30 cellular contexts compared by ENCODE assay signal in the genomic region with DNA sequence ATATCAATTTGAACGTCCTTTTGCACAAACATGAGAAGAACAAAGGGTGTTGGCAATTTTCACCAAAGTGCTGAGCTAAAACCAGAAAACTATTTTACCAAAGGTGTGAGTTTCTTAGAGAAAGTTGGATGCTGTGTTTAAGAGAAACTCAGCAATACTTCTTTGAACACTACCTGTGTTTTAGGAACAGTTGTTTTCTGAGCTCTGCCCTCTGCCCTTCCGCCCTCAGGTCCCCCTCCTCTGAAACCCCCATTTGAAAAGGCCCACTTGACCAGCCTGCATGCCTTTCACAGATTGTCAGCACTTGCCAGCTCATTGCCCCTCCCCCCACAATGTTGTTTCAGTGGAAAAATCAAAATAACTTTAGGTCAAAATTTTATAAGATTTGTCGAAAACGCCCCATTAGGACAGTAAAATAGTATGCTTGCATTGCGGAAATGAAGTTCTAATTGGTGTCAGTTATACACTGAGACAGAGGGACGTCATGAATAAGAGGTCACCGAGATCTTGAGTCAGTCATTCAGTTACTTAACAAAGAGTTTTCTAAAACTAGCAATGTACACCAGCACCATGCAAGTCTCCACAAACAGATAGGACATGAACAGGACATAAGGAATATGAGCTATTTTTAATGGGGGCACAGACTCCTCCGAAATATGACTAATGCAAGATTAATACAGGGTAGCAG.
DNase-seq lines count a peak whose midpoint lies in the region; ATAC-seq lines count a peak whose summit lies in the region.
"Had no signal": no experiment of that assay in that cellular context is flagged by ENCODE, and none has a peak within 500 bp of the region (broad histone marks: within the 10 kb centered on the region; RNA-seq: fewer than 3 reads in every experiment).

No MANE protein-coding gene starts in this region.

- H3K27me3 Mint-ChIP-seq in activated naive CD4-positive, alpha-beta T cell treated with anti-CD3 and anti-CD28 coated beads, Interleukin-2, amount 10 ng/mL, durations not matched to agents 7 days and 5 days = no peaks in the 10 kb centered on the region
- no peaks in the 10 kb centered on the region for H3K27me3 Mint-ChIP-seq in T-helper 17 cell
- H3K27me3 Mint-ChIP-seq in central memory CD8-positive, alpha-beta T cell = no peaks in the 10 kb centered on the region

- peaks cover 88% of the 10 kb centered on the region for H3K4me1 Mint-ChIP-seq in activated naive CD4-positive, alpha-beta T cell treated with anti-CD3 and anti-CD28 coated beads, Interleukin-2, amount 10 ng/mL, durations not matched to agents 7 days and 5 days
- peaks cover 63% of the 10 kb centered on the region for H3K4me1 Mint-ChIP-seq in T-helper 17 cell
- H3K4me1 Mint-ChIP-seq in central memory CD8-positive, alpha-beta T cell = peaks cover 50% of the 10 kb centered on the region

- CTCF ChIA-PET in activated naive CD4-positive, alpha-beta T cell treated with anti-CD3 and anti-CD28 coated beads, Interleukin-2, amount 10 ng/mL, durations not matched to agents 7 days and 5 days (lab: Charles Lee) = interaction anchor here (0.6 to 2.6 kb wide), 9 partner anchors 9 to 64 kb away, joined by 3 to 15 read pairs (median 4); no protein-coding TSS in a partner anchor

- H3K27ac ChIP-seq in thymus (ENCODE audit: low read depth) = peak overlapping the region; percentile 26
- H3K27ac ChIP-seq: esophagus muscularis mucosa, gastrocnemius medialis, lower lobe of right lung, parathyroid adenoma, right lobe of liver, testis, VCaP had no signal

- no peaks in the 10 kb centered on the region for H3K9me3 ChIP-seq in T-helper 17 cell (ENCODE audit: control insufficient read depth, low read length, poor library complexity, severe bottlenecking)
- no peaks in the 10 kb centered on the region for H3K9me3 ChIP-seq in thymus (ENCODE audit: control insufficient read depth)
- H3K9me3 ChIP-seq: esophagus muscularis mucosa, gastrocnemius medialis, lower lobe of right lung, right lobe of liver, testis had no signal

- no peak for DNase-seq in activated naive CD4-positive, alpha-beta T cell treated with anti-CD3 and anti-CD28 coated beads, Interleukin-2, amount 10 ng/mL, durations not matched to agents 7 days and 5 days
- no peak for DNase-seq in activated naive CD4-positive, alpha-beta T cell (lab: John Stamatoyannopoulos, UW)
- DNase-seq in T-helper 17 cell (no peak), SHP77 treated with DMSO at 0.1 percent for 48 hours (lab: John Stamatoyannopoulos, UW) (no peak)
- DNase-seq in central memory CD8-positive, alpha-beta T cell (ENCODE audit: low spot score in 2 of 2) = no peak
- DNase-seq: activated CD8-positive, alpha-beta memory T cell treated with anti-CD3 and anti-CD28 coated beads for 24 hours; activated gamma-delta T cell; effector CD4-positive, alpha-beta T cell; gastrocnemius medialis; GOT3; KG1; kidney; lower lobe of right lung; MV-4-11; NCI-H1694 treated with DMSO at 0.1 percent for 48 hours; NCI-H345; NCI-H82; PC-3; right lobe of liver; SIG-M5; stimulated activated CD4-positive, alpha-beta T cell treated with anti-CD3 and anti-CD28 coated beads, Interleukin-15, amount 100 ng/mL, for 24 hours; testis had no signal

- peak overlapping the region; percentile 81 for H3K27ac Mint-ChIP-seq in activated naive CD4-positive, alpha-beta T cell treated with anti-CD3 and anti-CD28 coated beads, Interleukin-2, amount 10 ng/mL, durations not matched to agents 7 days and 5 days
- peak overlapping the region; percentile 98 for H3K27ac Mint-ChIP-seq in T-helper 17 cell
- H3K27ac Mint-ChIP-seq in central memory CD8-positive, alpha-beta T cell (ENCODE audit: low read depth) = peak overlapping the region; percentile 16

- ATAC-seq in T-helper 17 cell (no peak), GM18511 (IDR thresholded peaks at IDR 0.05; ENCODE audit: unreplicated experiment) (no peak), HG03139 (IDR thresholded peaks at IDR 0.05; ENCODE audit: unreplicated experiment) (no peak)
- no peak for ATAC-seq in central memory CD8-positive, alpha-beta T cell (replicated peaks; ENCODE audit: extremely low read depth, poor library complexity, severe bottlenecking)
- ATAC-seq: gastrocnemius medialis, GM12878, lower lobe of right lung, PC-3, right lobe of liver had no signal

- H3K4me3 ChIP-seq in thymus (ENCODE audit: low read length) = no peak overlapping the region
- H3K4me3 ChIP-seq: esophagus muscularis mucosa, gastrocnemius medialis, GM12878, lower lobe of right lung, right lobe of liver, testis had no signal

- no peaks in the 10 kb centered on the region for H3K27me3 ChIP-seq in thymus (ENCODE audit: control insufficient read depth, insufficient read depth)
- H3K27me3 ChIP-seq: esophagus muscularis mucosa, gastrocnemius medialis, right lobe of liver, testis had no signal

- peaks cover 6% of the 10 kb centered on the region for H3K36me3 Mint-ChIP-seq in activated naive CD4-positive, alpha-beta T cell treated with anti-CD3 and anti-CD28 coated beads, Interleukin-2, amount 10 ng/mL, durations not matched to agents 7 days and 5 days
- H3K36me3 Mint-ChIP-seq in T-helper 17 cell (ENCODE audit: low read depth) = peaks cover 2% of the 10 kb centered on the region
- peaks cover 14% of the 10 kb centered on the region for H3K36me3 Mint-ChIP-seq in central memory CD8-positive, alpha-beta T cell (ENCODE audit: insufficient read depth)
- H3K36me3 Mint-ChIP-seq: CD14-positive monocyte had no signal

- H3K9me3 Mint-ChIP-seq in activated naive CD4-positive, alpha-beta T cell treated with anti-CD3 and anti-CD28 coated beads, Interleukin-2, amount 10 ng/mL, durations not matched to agents 7 days and 5 days = no peaks in the 10 kb centered on the region
- no peaks in the 10 kb centered on the region for H3K9me3 Mint-ChIP-seq in central memory CD8-positive, alpha-beta T cell
- H3K9me3 Mint-ChIP-seq: CD14-positive monocyte had no signal

- H3K4me3 Mint-ChIP-seq in activated naive CD4-positive, alpha-beta T cell treated with anti-CD3 and anti-CD28 coated beads, Interleukin-2, amount 10 ng/mL, durations not matched to agents 7 days and 5 days = no peak overlapping the region
- H3K4me3 Mint-ChIP-seq in T-helper 17 cell = peak overlapping the region; percentile 65
- peak overlapping the region; percentile 37 for H3K4me3 Mint-ChIP-seq in central memory CD8-positive, alpha-beta T cell
- H3K4me3 Mint-ChIP-seq: CD14-positive monocyte had no signal

- no peaks in the 10 kb centered on the region for H3K36me3 ChIP-seq in thymus (ENCODE audit: control insufficient read depth, insufficient read depth)
- H3K36me3 ChIP-seq: esophagus muscularis mucosa, gastrocnemius medialis, lower lobe of right lung, right lobe of liver had no signal

- peaks cover 21% of the 10 kb centered on the region for H3K4me1 ChIP-seq in thymus (ENCODE audit: control insufficient read depth, insufficient read depth, low read length)
- H3K4me1 ChIP-seq: lower lobe of right lung, parathyroid adenoma, right lobe of liver, testis had no signal

- WGBS in thymus = 95% methylated on average over 8 of the region's 8 CpGs

Comparison
In these comparisons a context has a peak if more than half of its experiments do, and no peak if none do; other contexts are left out.
1. H3K27ac Mint-ChIP-seq: peak in every context shown above with its lines; median percentile 98 in T-helper 17 cell; 81 in activated naive CD4-positive, alpha-beta T cell treated with anti-CD3 and anti-CD28 coated beads, Interleukin-2, amount 10 ng/mL, durations not matched to agents 7 days and 5 days; 16 in central memory CD8-positive, alpha-beta T cell.